1 cellular context compared by ENCODE assay signal in the genomic region with DNA sequence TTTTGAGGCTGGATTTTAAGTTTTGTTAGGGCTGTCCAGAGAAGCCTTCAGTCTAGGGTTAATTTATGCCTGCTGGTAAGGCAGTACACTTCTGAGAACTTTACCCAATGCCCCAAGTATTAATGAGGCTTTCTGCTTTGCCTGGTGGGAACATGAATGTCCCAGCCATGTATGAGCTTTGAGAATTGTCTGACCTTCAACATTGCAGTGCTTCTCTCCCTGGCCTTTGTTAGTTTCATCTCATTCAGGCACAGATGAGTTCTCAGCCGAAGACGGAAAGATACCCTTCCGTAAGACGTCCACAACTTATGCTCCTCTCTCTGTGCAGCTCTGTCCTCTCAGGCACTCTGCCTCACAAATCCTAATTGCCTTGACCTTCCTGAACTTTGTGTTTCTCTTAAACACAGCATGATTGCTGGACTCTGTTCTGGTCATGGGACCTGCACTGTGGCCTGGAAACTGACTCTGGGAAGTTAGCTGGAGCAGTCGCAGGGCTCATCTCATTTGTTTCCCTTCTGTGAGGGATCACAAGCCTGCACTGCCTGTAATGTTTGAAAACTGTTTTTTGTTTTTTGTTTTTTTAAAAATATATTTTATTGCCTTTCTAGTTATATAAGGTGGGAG.
TF ChIP-seq lines count a peak whose summit lies in the region.

No MANE protein-coding gene starts in this region.

TF ChIP-seq in HepG2, 621 proteins besides CTCF, POLR2A, EP300 and RAD21 (continued from another document and continues in another):
- TF ChIP-seq, protein P1, sequence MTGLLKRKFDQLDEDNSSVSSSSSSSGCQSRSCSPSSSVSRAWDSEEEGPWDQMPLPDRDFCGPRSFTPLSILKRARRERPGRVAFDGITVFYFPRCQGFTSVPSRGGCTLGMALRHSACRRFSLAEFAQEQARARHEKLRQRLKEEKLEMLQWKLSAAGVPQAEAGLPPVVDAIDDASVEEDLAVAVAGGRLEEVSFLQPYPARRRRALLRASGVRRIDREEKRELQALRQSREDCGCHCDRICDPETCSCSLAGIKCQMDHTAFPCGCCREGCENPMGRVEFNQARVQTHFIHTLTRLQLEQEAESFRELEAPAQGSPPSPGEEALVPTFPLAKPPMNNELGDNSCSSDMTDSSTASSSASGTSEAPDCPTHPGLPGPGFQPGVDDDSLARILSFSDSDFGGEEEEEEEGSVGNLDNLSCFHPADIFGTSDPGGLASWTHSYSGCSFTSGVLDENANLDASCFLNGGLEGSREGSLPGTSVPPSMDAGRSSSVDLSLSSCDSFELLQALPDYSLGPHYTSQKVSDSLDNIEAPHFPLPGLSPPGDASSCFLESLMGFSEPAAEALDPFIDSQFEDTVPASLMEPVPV (CRISPR knock-in tag; IDR thresholded peaks at IDR 0.05): no peak
- TF ChIP-seq SP5 (CRISPR knock-in tag; IDR thresholded peaks at IDR 0.05; ENCODE audit: borderline replicate concordance, low read depth): peak; percentile 42; the same call in 1 of the 2 replicates
- no peak for TF ChIP-seq RBAK (CRISPR knock-in tag; IDR thresholded peaks at IDR 0.05)
- no peak for TF ChIP-seq ZNF619 (CRISPR knock-in tag; IDR thresholded peaks at IDR 0.05)
- TF ChIP-seq PCBP2 (optimal IDR thresholded peaks at IDR 0.05; ENCODE audit: low read depth, low read length, poor library complexity, severe bottlenecking): no peak
- TF ChIP-seq ZNF709 (CRISPR knock-in tag; IDR thresholded peaks at IDR 0.05): no peak
- no peak for TF ChIP-seq ZNF407 (CRISPR knock-in tag; IDR thresholded peaks at IDR 0.05; ENCODE audit: not compliant biosample characterization)
- TF ChIP-seq HOXD1 (CRISPR knock-in tag; IDR thresholded peaks at IDR 0.05): no peak
- peak; percentile 48; the same call in 1 of the 2 replicates for TF ChIP-seq ZNF607 (CRISPR knock-in tag; IDR thresholded peaks at IDR 0.05; ENCODE audit: borderline replicate concordance)
- no peak; the same call in 1 of the 2 replicates for TF ChIP-seq MXD4 (CRISPR knock-in tag; IDR thresholded peaks at IDR 0.05)
- TF ChIP-seq, protein P2, sequence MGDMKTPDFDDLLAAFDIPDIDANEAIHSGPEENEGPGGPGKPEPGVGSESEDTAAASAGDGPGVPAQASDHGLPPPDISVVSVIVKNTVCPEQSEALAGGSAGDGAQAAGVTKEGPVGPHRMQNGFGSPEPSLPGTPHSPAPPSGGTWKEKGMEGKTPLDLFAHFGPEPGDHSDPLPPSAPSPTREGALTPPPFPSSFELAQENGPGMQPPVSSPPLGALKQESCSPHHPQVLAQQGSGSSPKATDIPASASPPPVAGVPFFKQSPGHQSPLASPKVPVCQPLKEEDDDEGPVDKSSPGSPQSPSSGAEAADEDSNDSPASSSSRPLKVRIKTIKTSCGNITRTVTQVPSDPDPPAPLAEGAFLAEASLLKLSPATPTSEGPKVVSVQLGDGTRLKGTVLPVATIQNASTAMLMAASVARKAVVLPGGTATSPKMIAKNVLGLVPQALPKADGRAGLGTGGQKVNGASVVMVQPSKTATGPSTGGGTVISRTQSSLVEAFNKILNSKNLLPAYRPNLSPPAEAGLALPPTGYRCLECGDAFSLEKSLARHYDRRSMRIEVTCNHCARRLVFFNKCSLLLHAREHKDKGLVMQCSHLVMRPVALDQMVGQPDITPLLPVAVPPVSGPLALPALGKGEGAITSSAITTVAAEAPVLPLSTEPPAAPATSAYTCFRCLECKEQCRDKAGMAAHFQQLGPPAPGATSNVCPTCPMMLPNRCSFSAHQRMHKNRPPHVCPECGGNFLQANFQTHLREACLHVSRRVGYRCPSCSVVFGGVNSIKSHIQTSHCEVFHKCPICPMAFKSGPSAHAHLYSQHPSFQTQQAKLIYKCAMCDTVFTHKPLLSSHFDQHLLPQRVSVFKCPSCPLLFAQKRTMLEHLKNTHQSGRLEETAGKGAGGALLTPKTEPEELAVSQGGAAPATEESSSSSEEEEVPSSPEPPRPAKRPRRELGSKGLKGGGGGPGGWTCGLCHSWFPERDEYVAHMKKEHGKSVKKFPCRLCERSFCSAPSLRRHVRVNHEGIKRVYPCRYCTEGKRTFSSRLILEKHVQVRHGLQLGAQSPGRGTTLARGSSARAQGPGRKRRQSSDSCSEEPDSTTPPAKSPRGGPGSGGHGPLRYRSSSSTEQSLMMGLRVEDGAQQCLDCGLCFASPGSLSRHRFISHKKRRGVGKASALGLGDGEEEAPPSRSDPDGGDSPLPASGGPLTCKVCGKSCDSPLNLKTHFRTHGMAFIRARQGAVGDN (CRISPR knock-in tag; IDR thresholded peaks at IDR 0.05): no peak
- peak; percentile 95 for TF ChIP-seq POGZ (CRISPR knock-in tag; IDR thresholded peaks at IDR 0.05)
- no peak for TF ChIP-seq REL (CRISPR knock-in tag; conservative IDR thresholded peaks at IDR 0.05)
- TF ChIP-seq, protein P3, sequence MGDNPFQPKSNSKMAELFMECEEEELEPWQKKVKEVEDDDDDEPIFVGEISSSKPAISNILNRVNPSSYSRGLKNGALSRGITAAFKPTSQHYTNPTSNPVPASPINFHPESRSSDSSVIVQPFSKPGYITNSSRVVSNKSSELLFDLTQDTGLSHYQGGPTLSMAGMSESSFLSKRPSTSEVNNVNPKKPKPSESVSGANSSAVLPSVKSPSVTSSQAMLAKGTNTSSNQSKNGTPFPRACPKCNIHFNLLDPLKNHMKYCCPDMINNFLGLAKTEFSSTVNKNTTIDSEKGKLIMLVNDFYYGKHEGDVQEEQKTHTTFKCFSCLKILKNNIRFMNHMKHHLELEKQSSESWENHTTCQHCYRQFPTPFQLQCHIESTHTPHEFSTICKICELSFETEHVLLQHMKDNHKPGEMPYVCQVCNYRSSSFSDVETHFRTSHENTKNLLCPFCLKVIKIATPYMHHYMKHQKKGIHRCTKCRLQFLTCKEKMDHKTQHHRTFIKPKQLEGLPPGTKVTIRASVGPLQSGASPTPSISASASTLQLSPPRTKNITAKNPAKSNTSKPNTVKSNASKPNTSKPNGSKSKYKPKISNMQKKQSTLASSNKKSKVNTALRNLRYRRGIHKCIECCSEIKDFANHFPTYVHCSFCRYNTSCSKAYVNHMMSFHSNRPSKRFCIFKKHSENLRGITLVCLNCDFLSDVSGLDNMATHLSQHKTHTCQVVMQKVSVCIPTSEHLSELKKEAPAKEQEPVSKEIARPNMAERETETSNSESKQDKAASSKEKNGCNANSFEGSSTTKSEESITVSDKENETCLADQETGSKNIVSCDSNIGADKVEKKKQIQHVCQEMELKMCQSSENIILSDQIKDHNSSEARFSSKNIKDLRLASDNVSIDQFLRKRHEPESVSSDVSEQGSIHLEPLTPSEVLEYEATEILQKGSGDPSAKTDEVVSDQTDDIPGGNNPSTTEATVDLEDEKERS (CRISPR knock-in tag; IDR thresholded peaks at IDR 0.05): no peak
- no peak for TF ChIP-seq GTF2F1 (IDR thresholded peaks at IDR 0.05; ENCODE audit: low read length)
- no peak for TF ChIP-seq ZNF589 (CRISPR knock-in tag; conservative IDR thresholded peaks at IDR 0.05)
- no peak for TF ChIP-seq RFX1 (IDR thresholded peaks at IDR 0.05)
- TF ChIP-seq ZNF225 (CRISPR knock-in tag; IDR thresholded peaks at IDR 0.05): no peak
- peak; percentile 96 for TF ChIP-seq HDAC2 (CRISPR knock-in tag; IDR thresholded peaks at IDR 0.05)
- TF ChIP-seq ZNF180 (CRISPR knock-in tag; IDR thresholded peaks at IDR 0.05; ENCODE audit: borderline replicate concordance, low read depth): no peak
- TF ChIP-seq ZKSCAN5 (CRISPR knock-in tag; IDR thresholded peaks at IDR 0.05): no peak
- no peak for TF ChIP-seq ZFP36 (IDR thresholded peaks at IDR 0.05; ENCODE audit: borderline replicate concordance, low read depth, low read length, partially characterized antibody)
- TF ChIP-seq NFIB (CRISPR knock-in tag; IDR thresholded peaks at IDR 0.05; ENCODE audit: borderline replicate concordance): no peak
- TF ChIP-seq TBL1XR1 (IDR thresholded peaks at IDR 0.05; ENCODE audit: borderline replicate concordance, low read length, partially characterized antibody): no peak
- no peak for TF ChIP-seq GATAD1 (CRISPR knock-in tag; IDR thresholded peaks at IDR 0.05)
- peak; percentile 35; the same call in 1 of the 2 replicates for TF ChIP-seq SMAD3 (CRISPR knock-in tag; IDR thresholded peaks at IDR 0.05)
- no peak for TF ChIP-seq ZBTB1 (CRISPR knock-in tag; IDR thresholded peaks at IDR 0.05; ENCODE audit: borderline replicate concordance)
- no peak for TF ChIP-seq KDM5B (CRISPR knock-in tag; IDR thresholded peaks at IDR 0.05; ENCODE audit: borderline replicate concordance)
- TF ChIP-seq FOXM1 (CRISPR knock-in tag; IDR thresholded peaks at IDR 0.05): no peak
- TF ChIP-seq ZSCAN30 (CRISPR knock-in tag; IDR thresholded peaks at IDR 0.05): no peak
- TF ChIP-seq NPAS2 (CRISPR knock-in tag; IDR thresholded peaks at IDR 0.05; ENCODE audit: borderline replicate concordance): no peak
- no peak for TF ChIP-seq ZNF234 (CRISPR knock-in tag; conservative IDR thresholded peaks at IDR 0.05)
- TF ChIP-seq ZNF790 (CRISPR knock-in tag; IDR thresholded peaks at IDR 0.05; ENCODE audit: borderline replicate concordance): no peak
- TF ChIP-seq KAT2B (IDR thresholded peaks at IDR 0.05; ENCODE audit: borderline replicate concordance, low read depth, low read length): no peak
- TF ChIP-seq ZNF138 (CRISPR knock-in tag; IDR thresholded peaks at IDR 0.05; ENCODE audit: low read depth): no peak
- no peak for TF ChIP-seq TEAD2 (CRISPR knock-in tag; IDR thresholded peaks at IDR 0.05)
- TF ChIP-seq ARNT (IDR thresholded peaks at IDR 0.05): no peak
- TF ChIP-seq, protein P4, sequence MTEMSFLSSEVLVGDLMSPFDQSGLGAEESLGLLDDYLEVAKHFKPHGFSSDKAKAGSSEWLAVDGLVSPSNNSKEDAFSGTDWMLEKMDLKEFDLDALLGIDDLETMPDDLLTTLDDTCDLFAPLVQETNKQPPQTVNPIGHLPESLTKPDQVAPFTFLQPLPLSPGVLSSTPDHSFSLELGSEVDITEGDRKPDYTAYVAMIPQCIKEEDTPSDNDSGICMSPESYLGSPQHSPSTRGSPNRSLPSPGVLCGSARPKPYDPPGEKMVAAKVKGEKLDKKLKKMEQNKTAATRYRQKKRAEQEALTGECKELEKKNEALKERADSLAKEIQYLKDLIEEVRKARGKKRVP (CRISPR knock-in tag; IDR thresholded peaks at IDR 0.05): no peak
- TF ChIP-seq DRAP1 (CRISPR knock-in tag; IDR thresholded peaks at IDR 0.05): peak; percentile 49
- peak; percentile 62; the same call in 1 of the 2 replicates for TF ChIP-seq ZFP1 (CRISPR knock-in tag; IDR thresholded peaks at IDR 0.05)
- peak; percentile 63 for TF ChIP-seq KMT2B (CRISPR knock-in tag; IDR thresholded peaks at IDR 0.05)
- TF ChIP-seq AHR (CRISPR knock-in tag; IDR thresholded peaks at IDR 0.05): no peak
- peak; percentile 33; the same call in 1 of the 2 replicates for TF ChIP-seq PHF8 (CRISPR knock-in tag; IDR thresholded peaks at IDR 0.05)
